ENCODE assay signal across 18 cellular contexts in the genomic region with DNA sequence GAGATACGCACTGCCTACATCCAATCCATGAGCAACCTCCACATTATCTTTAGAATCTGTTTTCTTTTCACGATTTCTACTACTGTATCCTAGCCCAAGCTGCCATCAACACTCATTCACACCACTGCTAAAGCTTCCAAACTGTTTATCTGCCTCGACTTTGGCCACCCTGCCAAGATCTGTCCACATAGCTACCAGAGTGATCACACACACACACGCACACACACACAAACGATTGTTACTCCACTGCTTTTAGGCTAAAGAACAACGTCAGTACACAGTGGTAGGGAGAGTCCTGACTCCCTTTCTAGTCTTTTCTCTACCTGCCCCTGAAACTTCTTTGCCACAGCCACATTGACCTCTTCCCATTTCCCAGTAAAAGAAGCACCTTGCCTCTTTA.
"Had no signal": no experiment of that assay in that cellular context is flagged by ENCODE, and none has a peak within 500 bp of the region (broad histone marks: within the 10 kb centered on the region; RNA-seq: fewer than 3 reads in every experiment).

No MANE protein-coding gene starts in this region.

- H3K4me3 ChIP-seq: heart right ventricle, left lung, mucosa of descending colon, psoas muscle, stomach, thoracic aorta, transverse colon had no signal

- H3K36me3 Mint-ChIP-seq: naive thymus-derived CD8-positive, alpha-beta T cell had no signal

- H3K9me3 Mint-ChIP-seq: effector memory CD8-positive, alpha-beta T cell had no signal

- H3K9me3 ChIP-seq: heart right ventricle, left lung, mucosa of descending colon, neutrophil, psoas muscle, stomach, thoracic aorta, transverse colon had no signal

- H3K27me3 ChIP-seq: left lung, neutrophil, transverse colon had no signal

- DNase-seq: effector memory CD8-positive, alpha-beta T cell; foreskin melanocyte; heart right ventricle; hypothalamus; kidney glomerular epithelial cell; left lung; mucosa of descending colon; naive thymus-derived CD8-positive, alpha-beta T cell; psoas muscle; retina; small intestine; stimulated activated CD4-positive, alpha-beta T cell treated with anti-CD3 and anti-CD28 coated beads, Interleukin-12 subunit alpha, Interleukin-12 subunit beta, amount 100 ng/mL, for 4 hours; stimulated activated naive CD4-positive, alpha-beta T cell; stomach; substantia nigra; transverse colon had no signal

- H3K36me3 ChIP-seq: heart right ventricle, left lung, neutrophil, stomach, thoracic aorta, transverse colon had no signal

- ATAC-seq: effector memory CD8-positive, alpha-beta T cell; left lung; mucosa of descending colon; naive thymus-derived CD8-positive, alpha-beta T cell; psoas muscle had no signal

- H3K27ac ChIP-seq: heart right ventricle, left lung, neutrophil, psoas muscle, stomach, thoracic aorta, transverse colon had no signal

- H3K4me1 ChIP-seq: heart right ventricle, left lung, psoas muscle, stomach, transverse colon had no signal

- H3K27ac Mint-ChIP-seq: effector memory CD8-positive, alpha-beta T cell; naive thymus-derived CD8-positive, alpha-beta T cell had no signal

- H3K4me3 Mint-ChIP-seq: effector memory CD8-positive, alpha-beta T cell; naive thymus-derived CD8-positive, alpha-beta T cell had no signal
